Comparison of ENCODE assay signal across 8 cellular contexts in the genomic region with DNA sequence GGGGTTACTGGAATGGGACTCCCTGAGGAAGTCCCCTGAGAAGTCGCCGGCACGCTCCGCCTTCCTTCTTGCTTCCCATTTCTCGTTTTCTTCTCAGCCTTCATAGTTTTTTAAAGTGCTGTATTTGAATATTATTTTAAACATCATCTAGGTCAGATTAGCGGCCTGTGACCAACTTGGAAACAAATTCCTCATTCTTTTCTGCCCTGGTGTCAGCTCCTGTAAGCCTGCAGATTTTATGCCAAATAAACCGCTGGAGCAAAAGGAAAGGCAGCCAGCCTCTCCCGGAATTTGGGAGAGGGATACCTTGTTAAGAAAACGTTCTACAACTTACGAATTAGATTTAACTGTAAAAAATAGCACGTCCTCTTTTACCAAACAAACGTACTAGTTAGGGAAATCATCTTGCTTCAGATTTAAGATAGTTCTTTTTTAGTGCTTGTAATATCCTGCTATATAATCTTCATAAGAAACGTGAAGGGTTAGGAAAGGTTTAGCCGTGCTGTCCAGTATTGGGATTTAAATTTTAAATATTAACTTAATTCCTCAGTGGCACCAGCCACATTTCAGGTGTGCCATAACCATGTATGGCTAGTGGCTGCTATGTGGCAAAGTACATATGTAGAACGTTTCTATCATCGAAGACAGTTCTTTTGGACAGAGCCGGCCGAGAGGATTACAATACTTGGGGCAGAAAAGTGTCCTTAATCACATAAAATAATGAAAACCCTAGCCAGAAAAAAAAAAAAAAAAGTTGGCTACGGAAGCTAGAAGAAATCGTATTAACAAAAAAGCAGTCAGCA. TPM values are rescaled to one million over a fixed set of nuclear protein-coding genes. Genes with fewer than 3 reads are reported as not detected.
DNase-seq lines count a peak whose midpoint lies in the region; ATAC-seq, FAIRE-seq and TF ChIP-seq lines count a peak whose summit lies in the region.

No MANE protein-coding gene starts in this region.

- peak overlapping the region; percentile 53 for H3K4me3 ChIP-seq in iPS-11a (ENCODE audit: low read depth, low read length)

- no peak for ATAC-seq in activated T-cell treated with anti-CD3 and anti-CD28 coated beads, Interleukin-2, amount 50 U/mL, for 72 hours (replicated peaks in 1 of 2)
- ATAC-seq in stimulated activated naive CD8-positive, alpha-beta T cell treated with anti-CD3 and anti-CD28 coated beads, Interleukin-15, amount 100 ng/mL, for 72 hours = no peak
- ATAC-seq in HG02885 (IDR thresholded peaks at IDR 0.05; ENCODE audit: poor library complexity, unreplicated experiment) (no peak), HG03196 (IDR thresholded peaks at IDR 0.05; ENCODE audit: unreplicated experiment) (no peak)

- H3K27me3 Mint-ChIP-seq in activated T-cell treated with anti-CD3 and anti-CD28 coated beads, Interleukin-2, amount 50 U/mL, for 72 hours (ENCODE audit: low read depth) = no peaks in the 10 kb centered on the region
- no peaks in the 10 kb centered on the region for H3K27me3 Mint-ChIP-seq in activated CD4-positive, alpha-beta memory T cell treated with anti-CD3 and anti-CD28 coated beads for 36 hours
- no peaks in the 10 kb centered on the region for H3K27me3 Mint-ChIP-seq in stimulated activated naive CD8-positive, alpha-beta T cell treated with anti-CD3 and anti-CD28 coated beads, Interleukin-15, amount 100 ng/mL, for 72 hours

- H3K4me3 Mint-ChIP-seq in activated T-cell treated with anti-CD3 and anti-CD28 coated beads, Interleukin-2, amount 50 U/mL, for 72 hours = peak overlapping the region; percentile 89 to 96
- peak overlapping the region; percentile 78 for H3K4me3 Mint-ChIP-seq in activated CD4-positive, alpha-beta memory T cell treated with anti-CD3 and anti-CD28 coated beads for 36 hours
- peak overlapping the region; percentile 84 to 96 for H3K4me3 Mint-ChIP-seq in stimulated activated naive CD8-positive, alpha-beta T cell treated with anti-CD3 and anti-CD28 coated beads, Interleukin-15, amount 100 ng/mL, for 72 hours

- CTCF ChIA-PET in activated CD4-positive, alpha-beta memory T cell treated with anti-CD3 and anti-CD28 coated beads for 36 hours (lab: Charles Lee) = interaction anchor here (0.6 to 6.0 kb wide), 12 partner anchors 8 to 277 kb away, joined by 3 to 36 read pairs (median 4); no protein-coding TSS in a partner anchor

- FAIRE-seq in H54 (lab: Jason Lieb, UNC) = no peak

- POLR2A ChIA-PET in activated CD4-positive, alpha-beta memory T cell treated with anti-CD3 and anti-CD28 coated beads for 36 hours (lab: Charles Lee) = interaction anchor here (0.6 to 3.0 kb wide), 12 partner anchors 19 to 508 kb away, joined by 3 to 21 read pairs (median 10); a partner anchor contains a TSS

- peak overlapping the region; percentile 98 for H3K27ac Mint-ChIP-seq in activated T-cell treated with anti-CD3 and anti-CD28 coated beads, Interleukin-2, amount 50 U/mL, for 72 hours
- H3K27ac Mint-ChIP-seq in activated CD4-positive, alpha-beta memory T cell treated with anti-CD3 and anti-CD28 coated beads for 36 hours = peak overlapping the region; percentile 92
- peak overlapping the region in 1 of 2 donors; percentile 94 for H3K27ac Mint-ChIP-seq in stimulated activated naive CD8-positive, alpha-beta T cell treated with anti-CD3 and anti-CD28 coated beads, Interleukin-15, amount 100 ng/mL, for 72 hours

- H3K9me3 Mint-ChIP-seq in activated T-cell treated with anti-CD3 and anti-CD28 coated beads, Interleukin-2, amount 50 U/mL, for 72 hours = no peaks in the 10 kb centered on the region
- no peaks in the 10 kb centered on the region for H3K9me3 Mint-ChIP-seq in activated CD4-positive, alpha-beta memory T cell treated with anti-CD3 and anti-CD28 coated beads for 36 hours
- no peaks in the 10 kb centered on the region for H3K9me3 Mint-ChIP-seq in stimulated activated naive CD8-positive, alpha-beta T cell treated with anti-CD3 and anti-CD28 coated beads, Interleukin-15, amount 100 ng/mL, for 72 hours

- DNase-seq in activated T-cell treated with anti-CD3 and anti-CD28 coated beads, Interleukin-2, amount 50 U/mL, for 72 hours = no peak
- no peak for DNase-seq in activated T-cell treated with anti-CD3 and anti-CD28 coated beads, Interleukin-2, amount 50 U/mL, for 1 hour
- no peak for DNase-seq in activated CD4-positive, alpha-beta memory T cell treated with anti-CD3 and anti-CD28 coated beads for 36 hours
- no peak for DNase-seq in stimulated activated naive CD8-positive, alpha-beta T cell treated with anti-CD3 and anti-CD28 coated beads, Interleukin-15, amount 100 ng/mL, for 72 hours
- DNase-seq in H54 (ENCODE audit: insufficient read length, low spot score) = no peak

- H3K36me3 Mint-ChIP-seq in activated T-cell treated with anti-CD3 and anti-CD28 coated beads, Interleukin-2, amount 50 U/mL, for 72 hours (ENCODE audit: insufficient read depth in 2 of 2) = peaks cover 1 to 5% of the 10 kb centered on the region in 2 donors
- peaks cover 1% of the 10 kb centered on the region for H3K36me3 Mint-ChIP-seq in activated CD4-positive, alpha-beta memory T cell treated with anti-CD3 and anti-CD28 coated beads for 36 hours

- peaks cover 46% of the 10 kb centered on the region for H3K4me1 Mint-ChIP-seq in activated T-cell treated with anti-CD3 and anti-CD28 coated beads, Interleukin-2, amount 50 U/mL, for 72 hours (ENCODE audit: low read depth)
- H3K4me1 Mint-ChIP-seq in activated CD4-positive, alpha-beta memory T cell treated with anti-CD3 and anti-CD28 coated beads for 36 hours (ENCODE audit: low read depth) = peaks cover 47% of the 10 kb centered on the region
- peaks cover 42% of the 10 kb centered on the region for H3K4me1 Mint-ChIP-seq in stimulated activated naive CD8-positive, alpha-beta T cell treated with anti-CD3 and anti-CD28 coated beads, Interleukin-15, amount 100 ng/mL, for 72 hours

- intact Hi-C loops in activated CD4-positive, alpha-beta memory T cell treated with anti-CD3 and anti-CD28 coated beads for 36 hours (cut with micrococcal nuclease) = loop anchor here (1.0 kb wide), 3 partner anchors 10 to 507 kb away; a partner anchor contains a TSS

- TF ChIP-seq POLR2A in H54 (IDR thresholded peaks at IDR 0.05; ENCODE audit: low read depth, low read length) = no peak

RNA-seq across cellular contexts. Expression of a gene that starts 0.7 kb away (rescaled TPM):
- total RNA-seq in activated T-cell treated with anti-CD3 and anti-CD28 coated beads, Interleukin-2, amount 50 U/mL, for 72 hours = 10 to 100 TPM; 84.9 to 86.2 TPM
- total RNA-seq in activated CD4-positive, alpha-beta memory T cell treated with anti-CD3 and anti-CD28 coated beads for 36 hours = 10 to 100 TPM; 68.8 to 73.3 TPM
